9 cellular contexts compared by ENCODE assay signal in genomic region chr1:115658646-115659045, GRCh38.
"Had no signal": no experiment of that assay in that cellular context is flagged by ENCODE, and none has a peak within 500 bp of the region (broad histone marks: within the 10 kb centered on the region; RNA-seq: fewer than 3 reads in every experiment).

No MANE protein-coding gene starts in this region.

- H3K9ac ChIP-seq: GM23248 had no signal

- H3K4me3 Mint-ChIP-seq: H9 had no signal

- ATAC-seq: HepG2, K562 had no signal

- H3K9me3 Mint-ChIP-seq: H9 had no signal

- H2AFZ ChIP-seq: GM23248 had no signal

- DNase-seq: GM23248, H9, HCEC 1CT, IMR-90, Kasumi-1, KG1 had no signal

- H3K4me3 ChIP-seq: GM23248, K562 had no signal

- H3K27ac ChIP-seq: GM23248, HL-60 had no signal
